Comparison of ENCODE assay signal across 1 cellular context in the genomic region with DNA sequence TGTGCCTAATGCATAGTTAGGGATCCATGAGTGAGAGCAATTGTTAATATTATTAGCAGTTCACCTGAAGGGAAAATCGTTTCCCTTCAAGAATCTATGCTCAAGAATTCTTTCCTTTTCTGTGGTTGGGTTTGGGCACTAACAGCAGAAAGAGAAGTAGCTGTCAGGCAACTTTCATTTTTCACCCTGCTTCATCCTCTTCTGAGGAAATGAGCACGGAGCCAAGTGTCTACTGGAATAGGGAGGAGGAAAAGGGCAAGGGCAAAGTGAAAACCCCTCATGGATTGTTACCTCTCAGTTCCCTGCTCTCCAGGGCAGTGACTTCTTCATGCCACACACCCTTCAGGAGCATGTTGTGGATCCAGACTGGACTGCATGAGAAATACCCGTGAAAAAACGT.
TF ChIP-seq lines count a peak whose summit lies in the region.

No MANE protein-coding gene starts in this region.

TF ChIP-seq in IMR-90, 13 proteins besides CTCF, POLR2A, EP300 and RAD21:
- TF ChIP-seq NFE2L2 (IDR thresholded peaks at IDR 0.05; ENCODE audit: low read depth, low read length) = no peak
